ENCODE assay signal across 12 cellular contexts in genomic region chr12:95607642-95608041, GRCh38. TPM values are rescaled to one million over a fixed set of nuclear protein-coding genes. Genes with fewer than 3 reads are reported as not detected.
DNase-seq lines count a peak whose midpoint lies in the region; ATAC-seq, FAIRE-seq and TF ChIP-seq lines count a peak whose summit lies in the region.
"Had no signal": no experiment of that assay in that cellular context is flagged by ENCODE, and none has a peak within 500 bp of the region (broad histone marks: within the 10 kb centered on the region; RNA-seq: fewer than 3 reads in every experiment).

No MANE protein-coding gene starts in this region.

- BruUV-seq in A673 (replicated peaks; lab: Mats Ljungman, UMichigan), result no TSS peak

- intact Hi-C loops in left colon (cut with DNase I, micrococcal nuclease), result no loop called here
- intact Hi-C loops in A673 (cut with micrococcal nuclease; ENCODE audit: unreplicated experiment), result no loop called here

- CTCF ChIA-PET in A673 (lab: Charles Lee), result no interaction called here

- H3K36me3 ChIP-seq in RWPE2 (ENCODE audit: low read depth), result no peaks in the 10 kb centered on the region
- H3K36me3 ChIP-seq in A673 (ENCODE audit: insufficient read depth, low read length, poor library complexity, severe bottlenecking), result no peaks in the 10 kb centered on the region

- no peaks in the 10 kb centered on the region for H3K9me3 Mint-ChIP-seq in stimulated activated effector memory CD8-positive, alpha-beta T cell treated with anti-CD3 and anti-CD28 coated beads, Interleukin-12 subunit alpha, Interleukin-12 subunit beta, amount 100 ng/mL, for 72 hours

- no peak for ATAC-seq in RWPE2 (ENCODE audit: low read depth)
- peak; percentile 45 for ATAC-seq in left colon
- ATAC-seq in stimulated activated effector memory CD8-positive, alpha-beta T cell treated with anti-CD3 and anti-CD28 coated beads, Interleukin-12 subunit alpha, Interleukin-12 subunit beta, amount 100 ng/mL, for 72 hours, result no peak

- H3K4me1 ChIP-seq in RWPE2 (ENCODE audit: insufficient read depth, poor library complexity, severe bottlenecking), result peaks cover 19% of the 10 kb centered on the region
- peaks cover 6% of the 10 kb centered on the region for H3K4me1 ChIP-seq in A673 (ENCODE audit: insufficient read depth, low read length, poor library complexity, severe bottlenecking)

- H3K27me3 ChIP-seq in RWPE2 (ENCODE audit: insufficient read depth, poor library complexity, severe bottlenecking), result no peaks in the 10 kb centered on the region
- no peaks in the 10 kb centered on the region for H3K27me3 ChIP-seq in A673 (replicated peaks; ENCODE audit: insufficient read depth, low read depth, low read length, poor library complexity)

- H3K27ac Mint-ChIP-seq in stimulated activated effector memory CD8-positive, alpha-beta T cell treated with anti-CD3 and anti-CD28 coated beads, Interleukin-12 subunit alpha, Interleukin-12 subunit beta, amount 100 ng/mL, for 72 hours, result no peak overlapping the region
- H3K27ac Mint-ChIP-seq: activated naive CD8-positive, alpha-beta T cell had no signal

- POLR2A ChIA-PET in A673 (lab: Charles Lee; ENCODE audit: low non-redundant PET), result no interaction called here

- no peak overlapping the region for H3K4me3 Mint-ChIP-seq in stimulated activated effector memory CD8-positive, alpha-beta T cell treated with anti-CD3 and anti-CD28 coated beads, Interleukin-12 subunit alpha, Interleukin-12 subunit beta, amount 100 ng/mL, for 72 hours
- H3K4me3 Mint-ChIP-seq: activated naive CD8-positive, alpha-beta T cell had no signal

- peaks cover 6% of the 10 kb centered on the region for H3K36me3 Mint-ChIP-seq in stimulated activated effector memory CD8-positive, alpha-beta T cell treated with anti-CD3 and anti-CD28 coated beads, Interleukin-12 subunit alpha, Interleukin-12 subunit beta, amount 100 ng/mL, for 72 hours
- H3K36me3 Mint-ChIP-seq: activated naive CD8-positive, alpha-beta T cell had no signal

- TF ChIP-seq CTCF in RWPE2 (IDR thresholded peaks at IDR 0.05; ENCODE audit: poor library complexity, severe bottlenecking), result no peak
- no peak for TF ChIP-seq CTCF in A673 (conservative IDR thresholded peaks at IDR 0.05; ENCODE audit: low read depth, low read length)
- no peak for TF ChIP-seq CTCF in foreskin fibroblast (IDR thresholded peaks at IDR 0.05; ENCODE audit: low read depth, low read length)

- DNase-seq in COLO668 (lab: John Stamatoyannopoulos, UW; ENCODE audit: unreplicated experiment) (peak; percentile 31), NCI-H1417 (lab: John Stamatoyannopoulos, UW) (peak in 2 of 3 experiments; percentile 40 to 76), RWPE2 (ENCODE audit: low spot score) (no peak), left colon (no peak), RCC 7860 (ENCODE audit: low spot score) (no peak), A673 (ENCODE audit: low spot score) (no peak), foreskin fibroblast (no peak)
- no peak for DNase-seq in stimulated activated effector memory CD8-positive, alpha-beta T cell treated with anti-CD3 and anti-CD28 coated beads, Interleukin-12 subunit alpha, Interleukin-12 subunit beta, amount 100 ng/mL, for 72 hours (ENCODE audit: low spot score in 2 of 2)
- DNase-seq: cerebellar nuclear complex, NCI-H1694 treated with DMSO at 0.1 percent for 48 hours, SW 1271 had no signal

- H3K4me1 Mint-ChIP-seq in stimulated activated effector memory CD8-positive, alpha-beta T cell treated with anti-CD3 and anti-CD28 coated beads, Interleukin-12 subunit alpha, Interleukin-12 subunit beta, amount 100 ng/mL, for 72 hours, result no peaks in the 10 kb centered on the region

- FAIRE-seq in RCC 7860 (lab: Jason Lieb, UNC), result no peak

- H3K4me3 ChIP-seq in RWPE2 (ENCODE audit: severe bottlenecking), result no peak overlapping the region
- no peak overlapping the region for H3K4me3 ChIP-seq in A673 (ENCODE audit: low read depth, low read length, poor library complexity, severe bottlenecking)
- H3K4me3 ChIP-seq in foreskin fibroblast (ENCODE audit: low read depth in 1 of 2, low read length in 2 of 2), result no peak overlapping the region

- H3K27ac ChIP-seq in RWPE2 (ENCODE audit: poor library complexity, severe bottlenecking) (peak overlapping the region; percentile 61), A673 (ENCODE audit: low read depth, low read length, poor library complexity, severe bottlenecking) (no peak overlapping the region)

- H3K9me3 ChIP-seq in RWPE2 (ENCODE audit: severe bottlenecking) (no peaks in the 10 kb centered on the region), A673 (ENCODE audit: low read depth, low read length, poor library complexity, severe bottlenecking) (no peaks in the 10 kb centered on the region)

RNA-seq across cellular contexts. Expression of gene USP44, which starts 56.4 kb away (rescaled TPM):
- total RNA-seq in left colon (under 1 TPM in 1 of 2 donors, not detected in 1; 0.39 TPM), A673 (2021) (6.9 and 7.1 TPM in 2 replicates)

Comparison
In these comparisons a context has a peak if more than half of its experiments do, and no peak if none do; other contexts are left out.
1. DNase-seq: peak in COLO668 (single experiment) and NCI-H1417 (2 of 3); none in RWPE2 (single experiment), left colon (0 of 2), stimulated activated effector memory CD8-positive, alpha-beta T cell treated with anti-CD3 and anti-CD28 coated beads, Interleukin-12 subunit alpha, Interleukin-12 subunit beta, amount 100 ng/mL, for 72 hours (0 of 2), RCC 7860 (single experiment), A673 (single experiment) and foreskin fibroblast (0 of 2).